In the genomic region with DNA sequence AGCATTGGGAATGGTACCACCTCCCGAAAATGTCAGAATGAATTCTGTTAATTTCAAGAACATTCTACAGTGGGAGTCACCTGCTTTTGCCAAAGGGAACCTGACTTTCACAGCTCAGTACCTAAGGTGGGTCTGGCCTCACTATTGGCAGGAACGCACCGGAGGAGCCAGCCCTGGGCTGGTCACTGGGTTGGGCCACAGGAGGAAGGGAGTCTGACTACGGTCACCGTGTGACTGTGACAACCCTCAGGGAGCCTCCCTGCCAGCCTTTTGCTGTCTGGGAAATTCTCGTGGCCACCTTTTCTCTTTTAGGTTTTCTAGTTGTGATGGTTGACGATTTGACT, we compare ENCODE assay signal across 11 cellular contexts. TPM values are rescaled to one million over a fixed set of nuclear protein-coding genes. Genes with fewer than 3 reads are reported as not detected.
DNase-seq lines count a peak whose midpoint lies in the region; ATAC-seq, FAIRE-seq and TF ChIP-seq lines count a peak whose summit lies in the region.
"Had no signal": no experiment of that assay in that cellular context is flagged by ENCODE, and none has a peak within 500 bp of the region (broad histone marks: within the 10 kb centered on the region; RNA-seq: fewer than 3 reads in every experiment).

No MANE protein-coding gene starts in this region.

- H3K27ac ChIP-seq in OCI-LY3 (ENCODE audit: low read length) (peak overlapping the region; percentile 82), kidney (ENCODE audit: low read depth in 2 of 2, low read length in 2 of 2) (peak overlapping the region in 1 of 2 donors; percentile 8)
- H3K27ac ChIP-seq: KMS-11, SK-N-MC had no signal

- H3K4me1 ChIP-seq in OCI-LY3 (ENCODE audit: low read length) = peaks cover 35% of the 10 kb centered on the region
- peaks cover 0 to 8% of the 10 kb centered on the region in 2 donors for H3K4me1 ChIP-seq in kidney (ENCODE audit: control insufficient read depth in 1 of 2, insufficient read depth in 1 of 2, low read depth in 1 of 2, low read length in 2 of 2)

- H3K79me2 ChIP-seq in OCI-LY3 (ENCODE audit: low read length) = peaks cover 12% of the 10 kb centered on the region

- peaks cover 43 to 72% (median 68%) of the 10 kb centered on the region in 4 donors for H3K4me1 Mint-ChIP-seq in naive thymus-derived CD8-positive, alpha-beta T cell

- H3K4me3 Mint-ChIP-seq in naive thymus-derived CD8-positive, alpha-beta T cell = peak overlapping the region; percentile 90 to 99 (median 96)

- H4K20me1 ChIP-seq in OCI-LY3 (ENCODE audit: insufficient read depth, low read length) = peaks cover 9% of the 10 kb centered on the region; the same call in 1 of the 2 replicates

- no peak for TF ChIP-seq CTCF in OCI-LY3 (IDR thresholded peaks at IDR 0.05; ENCODE audit: low read depth, low read length)
- TF ChIP-seq CTCF in kidney (IDR thresholded peaks at IDR 0.05; ENCODE audit: borderline replicate concordance, extremely low read depth, insufficient read depth) = no peak

- H3K9me3 Mint-ChIP-seq in naive thymus-derived CD8-positive, alpha-beta T cell = no peaks in the 10 kb centered on the region

- POLR2A ChIA-PET in naive thymus-derived CD8-positive, alpha-beta T cell (lab: Charles Lee) = interaction anchor here (1.6 kb wide), 1 partner anchor 56 kb away, joined by 4 read pairs; a partner anchor contains a TSS

- H3K4me2 ChIP-seq in OCI-LY3 (ENCODE audit: low read length) = peak overlapping the region; percentile 87

- no peak for FAIRE-seq in kidney (lab: Jason Lieb, UNC)
- FAIRE-seq: bronchial epithelial cell had no signal

- H3K36me3 Mint-ChIP-seq in naive thymus-derived CD8-positive, alpha-beta T cell = peaks cover 0 to 57% (median 14%) of the 10 kb centered on the region in 3 donors

- no peaks in the 10 kb centered on the region for H3K9me3 ChIP-seq in OCI-LY3 (ENCODE audit: insufficient read depth, low read length)
- no peaks in the 10 kb centered on the region for H3K9me3 ChIP-seq in kidney (ENCODE audit: control insufficient read depth in 1 of 2, low read length in 2 of 2)

- DNase-seq in naive thymus-derived CD8-positive, alpha-beta T cell = no peak
- DNase-seq in NCI-H2107 treated with DMSO at 0.1 percent for 48 hours (lab: John Stamatoyannopoulos, UW; ENCODE audit: unreplicated experiment) = no peak
- no peak for DNase-seq in kidney
- no peak for DNase-seq in germinal center (ENCODE audit: low spot score)
- no peak for DNase-seq in Kasumi-1 (lab: John Stamatoyannopoulos, UW)

- peaks cover 19% of the 10 kb centered on the region for H3K36me3 ChIP-seq in OCI-LY3 (replicated peaks; ENCODE audit: low read depth, low read length)
- peaks cover 0 to 2% of the 10 kb centered on the region in 2 donors for H3K36me3 ChIP-seq in kidney (ENCODE audit: control insufficient read depth in 1 of 2, insufficient read depth in 2 of 2, low read length in 2 of 2)

- no peaks in the 10 kb centered on the region for H3K27me3 ChIP-seq in OCI-LY3 (ENCODE audit: low read depth, low read length)

- H3K27ac Mint-ChIP-seq in naive thymus-derived CD8-positive, alpha-beta T cell = peak overlapping the region; percentile 71 to 98 (median 94)

- H3K27me3 Mint-ChIP-seq in naive thymus-derived CD8-positive, alpha-beta T cell = no peaks in the 10 kb centered on the region

- ATAC-seq in GM18502 (IDR thresholded peaks at IDR 0.05; ENCODE audit: poor library complexity, unreplicated experiment) (peak; percentile 6), GM21723 (IDR thresholded peaks at IDR 0.05; ENCODE audit: unreplicated experiment) (peak; percentile 14)
- ATAC-seq in naive thymus-derived CD8-positive, alpha-beta T cell = no peak

- peak overlapping the region; percentile 52 for H3K4me3 ChIP-seq in OCI-LY3 (ENCODE audit: low read length)
- H3K4me3 ChIP-seq in kidney (ENCODE audit: low read length in 2 of 2) = no peak overlapping the region
- H3K4me3 ChIP-seq: SK-N-MC had no signal

- intact Hi-C loops in kidney (cut with DNase I) = no loop called here

- H2AFZ ChIP-seq in OCI-LY3 (ENCODE audit: low read depth, low read length) = no peak overlapping the region

- H3K9ac ChIP-seq in OCI-LY3 (ENCODE audit: low read length) (peak overlapping the region; percentile 27; the same call in 1 of the 2 replicates), kidney (ENCODE audit: low read length in 2 of 2) (no peak overlapping the region)
- H3K9ac ChIP-seq: KMS-11 had no signal

RNA-seq across cellular contexts. Expression of a gene that starts 2.2 kb away (rescaled TPM):
- 10 to 100 TPM; 29.4 to 33.2 TPM for total RNA-seq in naive thymus-derived CD8-positive, alpha-beta T cell
- 10 to 100 TPM; 44.6 to 50.6 (median 50.5) TPM for polyA plus RNA-seq in naive thymus-derived CD8-positive, alpha-beta T cell
- total RNA-seq in kidney = 27.3 TPM
- 21.5 TPM for polyA plus RNA-seq in kidney (ENCODE audit: insufficient read depth, low read depth, low replicate concordance)

RNA-seq across cellular contexts. Expression of a gene that starts 38.6 kb away (rescaled TPM):
- 10 to 100 TPM; 59.7 to 66.4 TPM for total RNA-seq in naive thymus-derived CD8-positive, alpha-beta T cell
- 10 to 100 TPM; 53.9 to 72.9 (median 63.3) TPM for polyA plus RNA-seq in naive thymus-derived CD8-positive, alpha-beta T cell
- total RNA-seq in kidney = 56.5 TPM
- polyA plus RNA-seq in kidney (ENCODE audit: insufficient read depth, low read depth, low replicate concordance) = 14.8 TPM

RNA-seq across cellular contexts. Expression of a gene that starts 56.4 kb away (rescaled TPM):
- 10 to 100 TPM; 50.1 to 53.7 TPM for total RNA-seq in naive thymus-derived CD8-positive, alpha-beta T cell
- polyA plus RNA-seq in naive thymus-derived CD8-positive, alpha-beta T cell = 10 to 100 TPM; 48.7 to 69.0 (median 51.8) TPM
- 60.9 TPM for total RNA-seq in kidney
- polyA plus RNA-seq in kidney (ENCODE audit: insufficient read depth, low read depth, low replicate concordance) = 15.9 TPM

Comparison
In these comparisons a context has a peak if more than half of its experiments do, and no peak if none do; other contexts are left out.
1. ATAC-seq: peak in GM18502 (single experiment) and GM21723 (single experiment); none in naive thymus-derived CD8-positive, alpha-beta T cell (0 of 2).